ENCODE assay signal across 8 cellular contexts in the genomic region with DNA sequence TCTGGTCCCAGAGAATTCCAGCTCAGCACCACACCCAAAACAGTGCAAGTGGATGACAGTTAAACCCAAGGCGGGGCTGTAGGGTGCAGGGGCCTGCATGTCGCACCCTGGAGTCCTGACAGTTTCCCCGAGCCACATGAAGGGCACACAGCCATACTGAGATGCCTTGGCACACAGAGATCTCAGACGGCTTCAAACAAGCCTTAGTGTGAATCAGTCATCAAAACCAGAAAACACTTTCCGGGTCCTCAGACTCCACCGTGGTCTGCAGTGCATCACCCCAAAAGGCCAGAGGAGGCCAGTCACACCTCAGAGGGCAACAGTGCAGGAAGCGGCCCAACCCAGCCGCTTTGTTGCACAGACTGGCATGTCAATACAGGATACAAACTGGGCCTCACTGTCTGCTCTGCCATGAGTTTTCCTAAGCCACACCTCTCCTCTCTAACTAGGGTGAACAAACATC.
A peak's percentile ranks its signal among the peaks of the same experiment; 100 is the strongest.
DNase-seq lines count a peak whose midpoint lies in the region; ATAC-seq, FAIRE-seq and TF ChIP-seq lines count a peak whose summit lies in the region.

No MANE protein-coding gene starts in this region.

- H3K36me3 Mint-ChIP-seq in T-helper 17 cell (ENCODE audit: low read depth): no peaks in the 10 kb centered on the region

- H3K9me3 ChIP-seq in T-helper 17 cell (ENCODE audit: control insufficient read depth, low read length, poor library complexity, severe bottlenecking) (no peaks in the 10 kb centered on the region), SJCRH30 (replicated peaks) (no peaks in the 10 kb centered on the region)

- no peak overlapping the region for H3K4me3 Mint-ChIP-seq in T-helper 17 cell

- FAIRE-seq in GM19239 (lab: Jason Lieb, UNC): no peak

- ATAC-seq in HG02981 (IDR thresholded peaks at IDR 0.05; ENCODE audit: unreplicated experiment) (peak; percentile 29), T-helper 17 cell (peak; percentile 76)

- H3K4me1 Mint-ChIP-seq in T-helper 17 cell: peaks cover 24% of the 10 kb centered on the region

- H3K36me3 ChIP-seq in SJCRH30: no peaks in the 10 kb centered on the region

- no peaks in the 10 kb centered on the region for H3K27me3 Mint-ChIP-seq in T-helper 17 cell

- peak in 1 of 3 donors; percentile 45 for DNase-seq in T-helper 17 cell
- DNase-seq in epithelial cell of esophagus (ENCODE audit: low read depth): peak; percentile 82
- peak; percentile 42 to 60 for DNase-seq in stimulated activated CD4-positive, alpha-beta T cell treated with anti-CD3 and anti-CD28 coated beads, Interleukin-15, amount 100 ng/mL, for 48 hours (ENCODE audit: low read depth in 2 of 2)
- DNase-seq in SJCRH30: no peak
- DNase-seq in GM19239 (ENCODE audit: insufficient read length, low spot score): no peak
- no peak for DNase-seq in hypothalamus (lab: John Stamatoyannopoulos, UW)

- H3K27ac ChIP-seq in SJCRH30: no peak overlapping the region

- no peaks in the 10 kb centered on the region for H3K27me3 ChIP-seq in SJCRH30

- no peak overlapping the region for H3K4me3 ChIP-seq in epithelial cell of esophagus (ENCODE audit: low read length)
- no peak overlapping the region for H3K4me3 ChIP-seq in SJCRH30

- no peaks in the 10 kb centered on the region for H3K4me1 ChIP-seq in SJCRH30

- TF ChIP-seq POLR2A in GM18526 (IDR thresholded peaks at IDR 0.05; ENCODE audit: extremely low read depth, insufficient read length): peak; percentile 51

- TF ChIP-seq CTCF in epithelial cell of esophagus (IDR thresholded peaks at IDR 0.05; ENCODE audit: insufficient read depth, low read depth, low read length, missing control alignments): peak; percentile 38

- H3K27ac Mint-ChIP-seq in T-helper 17 cell: peak overlapping the region; percentile 87

Comparison
In these comparisons a context has a peak if more than half of its experiments do, and no peak if none do; other contexts are left out.
1. DNase-seq: peak in epithelial cell of esophagus (single experiment) and stimulated activated CD4-positive, alpha-beta T cell treated with anti-CD3 and anti-CD28 coated beads, Interleukin-15, amount 100 ng/mL, for 48 hours (2 of 2); none in SJCRH30 (0 of 2), GM19239 (single experiment) and hypothalamus (0 of 51).